Comparison of ENCODE assay signal across 27 cellular contexts in genomic region chrX:49249616-49250015, GRCh38. TPM values are rescaled to one million over a fixed set of nuclear protein-coding genes. Genes with fewer than 3 reads are reported as not detected.
"Had no signal": no experiment of that assay in that cellular context is flagged by ENCODE, and none has a peak within 500 bp of the region (broad histone marks: within the 10 kb centered on the region; RNA-seq: fewer than 3 reads in every experiment).

No MANE protein-coding gene starts in this region.

- DNase-seq: activated CD4-positive, alpha-beta memory T cell treated with anti-CD3 and anti-CD28 coated beads for 36 hours; activated CD4-positive, alpha-beta T cell treated with anti-CD3 and anti-CD28 coated beads, Interleukin-2, amount 10 ng/mL, durations not matched to agents 24 days and 14 days; activated CD8-positive, alpha-beta memory T cell treated with anti-CD3 and anti-CD28 coated beads for 24 hours; activated effector memory CD4-positive, alpha-beta T cell treated with anti-CD3 and anti-CD28 coated beads, Interleukin-2, amount 50 U/mL, for 16 hours; activated naive CD4-positive, alpha-beta T cell treated with anti-CD3 and anti-CD28 coated beads for 36 hours; activated naive CD8-positive, alpha-beta T cell treated with anti-CD3 and anti-CD28 coated beads for 36 hours; activated naive CD8-positive, alpha-beta T cell treated with anti-CD3 and anti-CD28 coated beads, Interleukin-2, amount 50 U/mL, for 24 hours; activated T-cell treated with anti-CD3 and anti-CD28 coated beads, Interleukin-2, amount 50 U/mL, for 4 hours; adrenal gland; aorta; body of pancreas; caudate nucleus; cortex of kidney; dermis blood vessel endothelial cell; effector CD4-positive, alpha-beta T cell; effector memory CD8-positive, alpha-beta T cell; erythroblast; foreskin keratinocyte; heart right ventricle; T-helper 2 cell had no signal

- H3K9me3 Mint-ChIP-seq: activated CD4-positive, alpha-beta memory T cell treated with anti-CD3 and anti-CD28 coated beads for 36 hours; activated CD4-positive, alpha-beta T cell treated with anti-CD3 and anti-CD28 coated beads, Interleukin-2, amount 10 ng/mL, durations not matched to agents 24 days and 14 days; activated naive CD4-positive, alpha-beta T cell treated with anti-CD3 and anti-CD28 coated beads for 36 hours; activated naive CD4-positive, alpha-beta T cell treated with anti-CD3 and anti-CD28 coated beads, Interleukin-2, amount 50 U/mL, for 24 hours; activated naive CD8-positive, alpha-beta T cell treated with anti-CD3 and anti-CD28 coated beads for 36 hours; activated naive CD8-positive, alpha-beta T cell treated with anti-CD3 and anti-CD28 coated beads, Interleukin-2, amount 50 U/mL, for 24 hours; activated T-cell treated with anti-CD3 and anti-CD28 coated beads, Interleukin-2, amount 50 U/mL, for 4 hours; activated T-helper 2 cell treated with anti-CD3 and anti-CD28 coated beads, Interferon-gamma antibody, Interleukin-2, Interleukin-4, amounts not matched to agents 10 μg/mL and 5 μg/mL and 100 μg/mL, durations not matched to agents 14 hours and 24 hours and 36 hours; effector memory CD8-positive, alpha-beta T cell had no signal

- H3K27me3 Mint-ChIP-seq: activated CD4-positive, alpha-beta memory T cell treated with anti-CD3 and anti-CD28 coated beads for 36 hours; activated CD4-positive, alpha-beta T cell treated with anti-CD3 and anti-CD28 coated beads, Interleukin-2, amount 10 ng/mL, durations not matched to agents 24 days and 14 days; activated naive CD4-positive, alpha-beta T cell treated with anti-CD3 and anti-CD28 coated beads, Interleukin-2, amount 50 U/mL, for 24 hours; activated naive CD8-positive, alpha-beta T cell treated with anti-CD3 and anti-CD28 coated beads for 36 hours; activated naive CD8-positive, alpha-beta T cell treated with anti-CD3 and anti-CD28 coated beads, Interleukin-2, amount 50 U/mL, for 24 hours; effector memory CD8-positive, alpha-beta T cell had no signal

- H3K4me1 Mint-ChIP-seq: activated naive CD4-positive, alpha-beta T cell treated with anti-CD3 and anti-CD28 coated beads, Interleukin-2, amount 50 U/mL, for 24 hours had no signal

- H3K9me3 ChIP-seq: adrenal gland, body of pancreas, esophagus muscularis mucosa, gastroesophageal sphincter, heart right ventricle had no signal

- FAIRE-seq: colon had no signal

- H3K4me1 ChIP-seq: adrenal gland, body of pancreas, esophagus muscularis mucosa, foreskin keratinocyte, gastroesophageal sphincter, heart right ventricle had no signal

- H3K27ac Mint-ChIP-seq: activated CD4-positive, alpha-beta memory T cell treated with anti-CD3 and anti-CD28 coated beads for 36 hours; activated CD4-positive, alpha-beta T cell treated with anti-CD3 and anti-CD28 coated beads, Interleukin-2, amount 10 ng/mL, durations not matched to agents 24 days and 14 days; activated naive CD4-positive, alpha-beta T cell treated with anti-CD3 and anti-CD28 coated beads for 36 hours; activated naive CD8-positive, alpha-beta T cell treated with anti-CD3 and anti-CD28 coated beads, Interleukin-2, amount 50 U/mL, for 24 hours; activated T-helper 2 cell treated with anti-CD3 and anti-CD28 coated beads, Interferon-gamma antibody, Interleukin-2, Interleukin-4, amounts not matched to agents 10 μg/mL and 5 μg/mL and 100 μg/mL, durations not matched to agents 14 hours and 24 hours and 36 hours had no signal

- ATAC-seq: activated naive CD8-positive, alpha-beta T cell treated with anti-CD3 and anti-CD28 coated beads, Interleukin-2, amount 50 U/mL, for 24 hours; activated T-cell treated with anti-CD3 and anti-CD28 coated beads, Interleukin-2, amount 50 U/mL, for 4 hours; body of pancreas; effector memory CD8-positive, alpha-beta T cell; foreskin keratinocyte; heart right ventricle had no signal

- H3K4me3 Mint-ChIP-seq: activated CD4-positive, alpha-beta memory T cell treated with anti-CD3 and anti-CD28 coated beads for 36 hours; activated CD4-positive, alpha-beta T cell treated with anti-CD3 and anti-CD28 coated beads, Interleukin-2, amount 10 ng/mL, durations not matched to agents 24 days and 14 days; activated naive CD4-positive, alpha-beta T cell treated with anti-CD3 and anti-CD28 coated beads for 36 hours; activated naive CD4-positive, alpha-beta T cell treated with anti-CD3 and anti-CD28 coated beads, Interleukin-2, amount 50 U/mL, for 24 hours; activated naive CD8-positive, alpha-beta T cell treated with anti-CD3 and anti-CD28 coated beads for 36 hours; activated naive CD8-positive, alpha-beta T cell treated with anti-CD3 and anti-CD28 coated beads, Interleukin-2, amount 50 U/mL, for 24 hours; activated T-cell treated with anti-CD3 and anti-CD28 coated beads, Interleukin-2, amount 50 U/mL, for 4 hours had no signal

- H3K27me3 ChIP-seq: adrenal gland, body of pancreas, esophagus muscularis mucosa, foreskin keratinocyte, gastroesophageal sphincter, heart right ventricle had no signal

- H3K27ac ChIP-seq: adrenal gland, body of pancreas, esophagus muscularis mucosa, foreskin keratinocyte, gastroesophageal sphincter, heart right ventricle had no signal

- H3K4me3 ChIP-seq: adrenal gland, body of pancreas, esophagus muscularis mucosa, gastroesophageal sphincter, heart right ventricle had no signal

RNA-seq across cellular contexts. Expression of gene FOXP3, which starts 14.9 kb away (rescaled TPM):
- total RNA-seq: body of pancreas, esophagus muscularis mucosa, glomerular endothelial cell had no signal
- polyA plus RNA-seq: aorta had no signal

RNA-seq across cellular contexts. Expression of gene CACNA1F, which starts 16.5 kb away (rescaled TPM):
- total RNA-seq: chondrocyte, foreskin keratinocyte had no signal
